25 cellular contexts compared by ENCODE assay signal in genomic region chr15:46872591-46872990, GRCh38.
"Had no signal": no experiment of that assay in that cellular context is flagged by ENCODE, and none has a peak within 500 bp of the region (broad histone marks: within the 10 kb centered on the region; RNA-seq: fewer than 3 reads in every experiment).

No MANE protein-coding gene starts in this region.

- H3K36me3 Mint-ChIP-seq: naive thymus-derived CD4-positive, alpha-beta T cell; stimulated activated effector memory CD8-positive, alpha-beta T cell treated with anti-CD3 and anti-CD28 coated beads, Interleukin-12 subunit alpha, Interleukin-12 subunit beta, amount 100 ng/mL, for 72 hours had no signal

- DNase-seq: dorsolateral prefrontal cortex; effector CD4-positive, alpha-beta T cell; foreskin fibroblast; glutamatergic neuron; heart right ventricle; left cardiac atrium; left lung; mesendoderm; midbrain; naive thymus-derived CD4-positive, alpha-beta T cell; nucleus accumbens; posterior cingulate gyrus; psoas muscle; right cardiac atrium; sigmoid colon; stimulated activated CD4-positive, alpha-beta T cell treated with anti-CD3 and anti-CD28 coated beads, Interleukin-2, amount 100 ng/mL, for 24 hours; stimulated activated CD4-positive, alpha-beta T cell treated with anti-CD3 and anti-CD28 coated beads, Interleukin-4, amount 100 ng/mL, for 24 hours; stimulated activated naive CD8-positive, alpha-beta T cell treated with anti-CD3 and anti-CD28 coated beads, Interleukin-15, Interleukin-2, amounts not matched to agents 100 U/mL and 50 U/mL, for 24 hours; substantia nigra; upper lobe of left lung; uterus had no signal

- H3K27ac Mint-ChIP-seq: naive thymus-derived CD4-positive, alpha-beta T cell; nephron; stimulated activated effector memory CD8-positive, alpha-beta T cell treated with anti-CD3 and anti-CD28 coated beads, Interleukin-12 subunit alpha, Interleukin-12 subunit beta, amount 100 ng/mL, for 72 hours had no signal

- H3K4me3 Mint-ChIP-seq: naive thymus-derived CD4-positive, alpha-beta T cell; nephron; stimulated activated effector memory CD8-positive, alpha-beta T cell treated with anti-CD3 and anti-CD28 coated beads, Interleukin-12 subunit alpha, Interleukin-12 subunit beta, amount 100 ng/mL, for 72 hours had no signal

- H3K4me1 Mint-ChIP-seq: naive thymus-derived CD4-positive, alpha-beta T cell; nephron; stimulated activated effector memory CD8-positive, alpha-beta T cell treated with anti-CD3 and anti-CD28 coated beads, Interleukin-12 subunit alpha, Interleukin-12 subunit beta, amount 100 ng/mL, for 72 hours had no signal

- H3K9me3 Mint-ChIP-seq: stimulated activated effector memory CD8-positive, alpha-beta T cell treated with anti-CD3 and anti-CD28 coated beads, Interleukin-12 subunit alpha, Interleukin-12 subunit beta, amount 100 ng/mL, for 72 hours had no signal

- ATAC-seq: esophagus mucosa; gastroesophageal sphincter; heart right ventricle; left cardiac atrium; left lung; naive thymus-derived CD4-positive, alpha-beta T cell; psoas muscle; right cardiac atrium; stimulated activated effector memory CD8-positive, alpha-beta T cell treated with anti-CD3 and anti-CD28 coated beads, Interleukin-12 subunit alpha, Interleukin-12 subunit beta, amount 100 ng/mL, for 72 hours; stimulated activated naive CD8-positive, alpha-beta T cell treated with anti-CD3 and anti-CD28 coated beads, Interleukin-15, Interleukin-2, amounts not matched to agents 100 U/mL and 50 U/mL, for 24 hours had no signal

- H3K27me3 Mint-ChIP-seq: naive thymus-derived CD4-positive, alpha-beta T cell had no signal
